ENCODE assay signal across 1 cellular context in genomic region chr20:63835031-63835858, GRCh38.
TF ChIP-seq lines count a peak whose summit lies in the region.

No MANE protein-coding gene starts in this region.

TF ChIP-seq in HepG2, 621 proteins besides CTCF, POLR2A, EP300 and RAD21 (continued from another document and continues in another):
- TF ChIP-seq ZNF501 (CRISPR knock-in tag; IDR thresholded peaks at IDR 0.05) (no peak), ZXDC (CRISPR knock-in tag; IDR thresholded peaks at IDR 0.05) (no peak), GMEB1 (CRISPR knock-in tag; IDR thresholded peaks at IDR 0.05; ENCODE audit: borderline replicate concordance) (no peak), ZFY (CRISPR knock-in tag; IDR thresholded peaks at IDR 0.05) (peak; percentile 25; the same call in 1 of the 2 replicates), ZNF441 (CRISPR knock-in tag; IDR thresholded peaks at IDR 0.05; ENCODE audit: borderline replicate concordance) (no peak), ZNF225 (CRISPR knock-in tag; IDR thresholded peaks at IDR 0.05) (no peak), ZNF615 (CRISPR knock-in tag; IDR thresholded peaks at IDR 0.05; ENCODE audit: borderline replicate concordance) (no peak), GPN1 (CRISPR knock-in tag; IDR thresholded peaks at IDR 0.05; ENCODE audit: borderline replicate concordance) (no peak), NCOA2 (CRISPR knock-in tag; IDR thresholded peaks at IDR 0.05) (no peak), CC2D1A (CRISPR knock-in tag; IDR thresholded peaks at IDR 0.05) (no peak), ZNF746 (CRISPR knock-in tag; IDR thresholded peaks at IDR 0.05) (no peak), ZBTB43 (CRISPR knock-in tag; conservative IDR thresholded peaks at IDR 0.05) (no peak), ZNF576 (CRISPR knock-in tag; IDR thresholded peaks at IDR 0.05) (no peak), RXRA (CRISPR knock-in tag; IDR thresholded peaks at IDR 0.05) (peak; percentile 69; the same call in 1 of the 2 replicates), IKZF1 (IDR thresholded peaks at IDR 0.05) (no peak), NR2F1 (CRISPR knock-in tag; IDR thresholded peaks at IDR 0.05) (no peak), RFX3 (CRISPR knock-in tag; IDR thresholded peaks at IDR 0.05) (peak; percentile 98), PLSCR1 (CRISPR knock-in tag; IDR thresholded peaks at IDR 0.05; ENCODE audit: borderline replicate concordance) (no peak), SNRNP70 (IDR thresholded peaks at IDR 0.05; ENCODE audit: low read depth, low read length) (no peak), ZNF639 (CRISPR knock-in tag; conservative IDR thresholded peaks at IDR 0.05) (no peak), CBFB (CRISPR knock-in tag; IDR thresholded peaks at IDR 0.05) (no peak), MAFK (conservative IDR thresholded peaks at IDR 0.05 in 1 of 2, IDR thresholded peaks at IDR 0.05 in 1 of 2; ENCODE audit: low read length in 2 of 2) (no peak), E2F1 (CRISPR knock-in tag; IDR thresholded peaks at IDR 0.05) (no peak), ZFP62 (CRISPR knock-in tag; IDR thresholded peaks at IDR 0.05) (no peak), ZNF280D (CRISPR knock-in tag; IDR thresholded peaks at IDR 0.05) (no peak), ZMAT3 (CRISPR knock-in tag; conservative IDR thresholded peaks at IDR 0.05) (no peak), JUND (CRISPR knock-in tag; IDR thresholded peaks at IDR 0.05) (no peak), FOXO4 (CRISPR knock-in tag; conservative IDR thresholded peaks at IDR 0.05) (no peak), ZKSCAN8 (CRISPR knock-in tag; IDR thresholded peaks at IDR 0.05; ENCODE audit: borderline replicate concordance) (no peak), AGO2 (optimal IDR thresholded peaks at IDR 0.05; ENCODE audit: low read depth, low read length) (no peak), ZNF484 (CRISPR knock-in tag; IDR thresholded peaks at IDR 0.05; ENCODE audit: borderline replicate concordance, low read depth) (no peak), ZBTB40 (IDR thresholded peaks at IDR 0.05) (no peak), ZBTB40 (CRISPR knock-in tag; IDR thresholded peaks at IDR 0.05) (no peak), ZNF557 (CRISPR knock-in tag; IDR thresholded peaks at IDR 0.05) (no peak), NFE2 (CRISPR knock-in tag; IDR thresholded peaks at IDR 0.05) (no peak), KAT8 (CRISPR knock-in tag; IDR thresholded peaks at IDR 0.05) (no peak), RFX1 (IDR thresholded peaks at IDR 0.05) (peak; percentile 93)
